ENCODE assay signal across 24 cellular contexts in the genomic region with DNA sequence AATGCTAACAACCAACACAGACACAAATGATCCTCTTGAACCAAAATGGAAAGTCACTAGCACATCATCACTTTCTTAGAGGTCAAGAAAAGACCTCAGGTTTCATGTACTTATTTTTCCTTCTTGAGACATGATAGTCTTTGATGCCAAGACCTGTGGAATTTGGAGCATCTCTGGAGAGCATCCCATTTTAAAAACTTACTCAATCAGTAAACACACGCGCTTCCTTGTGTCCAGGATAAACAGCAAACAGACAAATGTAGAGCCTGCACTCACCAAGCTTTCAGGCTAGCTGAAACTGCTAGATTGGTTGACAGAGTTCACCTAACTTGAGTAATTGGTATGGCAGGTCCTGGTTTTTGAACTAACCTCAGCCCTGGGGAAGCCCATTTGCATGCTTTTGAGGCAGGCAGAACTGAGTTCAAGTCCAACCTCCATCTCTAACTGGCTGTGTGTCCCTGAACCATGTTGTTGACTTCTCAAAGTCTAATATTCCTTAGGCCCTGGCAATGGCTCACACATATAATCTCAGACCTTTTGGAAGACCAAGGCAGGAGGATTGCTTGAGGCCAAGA.
"Had no signal": no experiment of that assay in that cellular context is flagged by ENCODE, and none has a peak within 500 bp of the region (broad histone marks: within the 10 kb centered on the region; RNA-seq: fewer than 3 reads in every experiment).

No MANE protein-coding gene starts in this region.

- H3K36me3 ChIP-seq: ovary had no signal

- DNase-seq: activated CD4-positive, alpha-beta memory T cell treated with anti-CD3 and anti-CD28 coated beads, Interleukin-2, amount 10 ng/mL, durations not matched to agents 7 days and 5 days; activated CD4-positive, alpha-beta T cell treated with anti-CD3 and anti-CD28 coated beads for 1 hour; activated CD4-positive, alpha-beta T cell treated with anti-CD3 and anti-CD28 coated beads, Interleukin-2, amount 10 ng/mL, durations not matched to agents 7 days and 5 days; activated effector memory CD4-positive, alpha-beta T cell treated with Interleukin-2 at 50 U/mL for 16 hours; activated naive CD4-positive, alpha-beta T cell treated with Interleukin-2 at 50 U/mL for 16 hours; activated T-cell treated with anti-CD3 and anti-CD28 coated beads, Interleukin-2, amount 50 U/mL, for 48 hours; anterior cingulate cortex; cerebellar nuclear complex; cortex of kidney; effector memory CD8-positive, alpha-beta T cell; erythroblast; foreskin fibroblast; heart right ventricle; kidney glomerular epithelial cell; left lung; ovary; stimulated activated CD4-positive, alpha-beta T cell treated with anti-CD3 and anti-CD28 coated beads, Interleukin-1b, Interleukin-23, amount 100 ng/mL, for 48 hours; stimulated activated naive B cell treated with anti-CD40 and anti-IgM and Interleukin-4, amounts not matched to agents 10 μg/mL and 1 μg/mL and 100 μg/mL, for 72 hours; stomach; T-helper 2 cell; thyroid gland; upper lobe of left lung had no signal

- H3K4me1 ChIP-seq: left lung, stomach, thyroid gland had no signal

- H3K9me3 ChIP-seq: heart right ventricle, left lung, ovary, stomach, thyroid gland, upper lobe of left lung had no signal

- H3K4me2 ChIP-seq: smooth muscle cell had no signal

- H3K4me3 ChIP-seq: heart right ventricle, left lung, lung, ovary, smooth muscle cell, stomach, thyroid gland, upper lobe of left lung had no signal

- H3K27me3 ChIP-seq: heart right ventricle, left lung, ovary, stomach, thyroid gland, upper lobe of left lung had no signal

- H3K27ac ChIP-seq: heart right ventricle, left lung, ovary, stomach, thyroid gland, upper lobe of left lung had no signal

- ATAC-seq: effector memory CD8-positive, alpha-beta T cell; heart right ventricle; left lung; stimulated activated naive B cell treated with anti-CD40 and anti-IgM and Interleukin-4, amounts not matched to agents 10 μg/mL and 1 μg/mL and 100 μg/mL, for 72 hours had no signal
